In genomic region chr15:101381671-101382212, GRCh38 we compare ENCODE assay signal across 1 cellular context.
TF ChIP-seq lines count a peak whose summit lies in the region.

No MANE protein-coding gene starts in this region.

TF ChIP-seq in HepG2, 621 proteins besides CTCF, POLR2A, EP300 and RAD21 (continued from another document):
- TF ChIP-seq, protein P1, sequence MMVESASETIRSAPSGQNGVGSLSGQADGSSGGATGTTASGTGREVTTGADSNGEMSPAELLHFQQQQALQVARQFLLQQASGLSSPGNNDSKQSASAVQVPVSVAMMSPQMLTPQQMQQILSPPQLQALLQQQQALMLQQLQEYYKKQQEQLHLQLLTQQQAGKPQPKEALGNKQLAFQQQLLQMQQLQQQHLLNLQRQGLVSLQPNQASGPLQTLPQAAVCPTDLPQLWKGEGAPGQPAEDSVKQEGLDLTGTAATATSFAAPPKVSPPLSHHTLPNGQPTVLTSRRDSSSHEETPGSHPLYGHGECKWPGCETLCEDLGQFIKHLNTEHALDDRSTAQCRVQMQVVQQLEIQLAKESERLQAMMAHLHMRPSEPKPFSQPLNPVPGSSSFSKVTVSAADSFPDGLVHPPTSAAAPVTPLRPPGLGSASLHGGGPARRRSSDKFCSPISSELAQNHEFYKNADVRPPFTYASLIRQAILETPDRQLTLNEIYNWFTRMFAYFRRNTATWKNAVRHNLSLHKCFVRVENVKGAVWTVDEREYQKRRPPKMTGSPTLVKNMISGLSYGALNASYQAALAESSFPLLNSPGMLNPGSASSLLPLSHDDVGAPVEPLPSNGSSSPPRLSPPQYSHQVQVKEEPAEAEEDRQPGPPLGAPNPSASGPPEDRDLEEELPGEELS (CRISPR knock-in tag; IDR thresholded peaks at IDR 0.05) = no peak
- no peak for TF ChIP-seq MEIS2 (CRISPR knock-in tag; IDR thresholded peaks at IDR 0.05)
